Comparison of ENCODE assay signal across 21 cellular contexts in genomic region chr5:10439692-10440091, GRCh38. TPM values are rescaled to one million over a fixed set of nuclear protein-coding genes. Genes with fewer than 3 reads are reported as not detected.
DNase-seq lines count a peak whose midpoint lies in the region; ATAC-seq, FAIRE-seq and TF ChIP-seq lines count a peak whose summit lies in the region.
"Had no signal": no experiment of that assay in that cellular context is flagged by ENCODE, and none has a peak within 500 bp of the region (broad histone marks: within the 10 kb centered on the region; RNA-seq: fewer than 3 reads in every experiment).

No MANE protein-coding gene starts in this region.

- H3K23ac ChIP-seq in trophoblast cell (ENCODE audit: low read length), result no peak overlapping the region

- H3K79me2 ChIP-seq in GM12878 (ENCODE audit: control insufficient read depth, insufficient read depth, low read length) (no peaks in the 10 kb centered on the region), trophoblast cell (ENCODE audit: control insufficient read depth, insufficient read depth, low read length, poor library complexity) (no peaks in the 10 kb centered on the region)

- SMC1A ChIA-PET in GM12878 (lab: Charles Lee; ENCODE audit: uncharacterized antibody, unreplicated experiment), result no interaction called here

- no peak overlapping the region for H3K4me3 Mint-ChIP-seq in stimulated activated naive CD8-positive, alpha-beta T cell treated with anti-CD3 and anti-CD28 coated beads, Interleukin-15, amount 100 ng/mL, for 72 hours

- H3K9me3 ChIP-seq in GM12878 (replicated peaks; ENCODE audit: control insufficient read depth, insufficient read depth, low read length) (no peaks in the 10 kb centered on the region), trophoblast cell (ENCODE audit: insufficient read depth, low read depth, low read length) (no peaks in the 10 kb centered on the region)
- H3K9me3 ChIP-seq: BE2C had no signal

- H4K8ac ChIP-seq in trophoblast cell (ENCODE audit: low read depth, low read length), result no peak overlapping the region

- H3K27ac Mint-ChIP-seq in stimulated activated naive CD8-positive, alpha-beta T cell treated with anti-CD3 and anti-CD28 coated beads, Interleukin-15, amount 100 ng/mL, for 72 hours, result no peak overlapping the region

- DNase-seq in NCI-H1417 (lab: John Stamatoyannopoulos, UW) (peak in 2 of 3 experiments; percentile 18 to 20), NCI-H1417 treated with DMSO at 0.1 percent for 48 hours (lab: John Stamatoyannopoulos, UW) (no peak), OCI-M1 (lab: John Stamatoyannopoulos, UW) (peak; percentile 40), GM12878 (ENCODE audit: low read depth, low spot score) (no peak), trophoblast cell (no peak), NCI-H345 (lab: John Stamatoyannopoulos, UW) (no peak)
- DNase-seq in stimulated activated naive CD8-positive, alpha-beta T cell treated with anti-CD3 and anti-CD28 coated beads, Interleukin-15, amount 100 ng/mL, for 72 hours, result no peak
- DNase-seq: BE2C; CD4-positive, CD25-positive, alpha-beta regulatory T cell; DMS79 treated with DMSO at 0.1 percent for 48 hours; H7; MM.1S; NCI-H1092; NCI-H2081; NCI-H510A; NCI-H774; SHP77 had no signal

- intact Hi-C loops in GM12878 (cut with micrococcal nuclease; ENCODE audit: unreplicated experiment), result loop anchor here (5.0 kb wide), 1 partner anchor 157 kb away; no protein-coding TSS in a partner anchor

- H3K36me3 ChIP-seq in GM12878 (ENCODE audit: control insufficient read depth in 2 of 2, insufficient read depth in 2 of 2, low read length in 1 of 2) (peaks cover 0 to 2% of the 10 kb centered on the region in 2 experiments; a peak in 1 of 4 replicates), trophoblast cell (ENCODE audit: control insufficient read depth in 1 of 2, insufficient read depth in 2 of 2, low read length in 2 of 2) (peaks cover 0 to 3% of the 10 kb centered on the region in 2 experiments)

- H3K27ac ChIP-seq in GM12878 (ENCODE audit: control insufficient read depth, insufficient read depth) (no peak overlapping the region), trophoblast cell (ENCODE audit: low read depth, low read length) (no peak overlapping the region)

- no peak overlapping the region for H2BK12ac ChIP-seq in trophoblast cell (ENCODE audit: low read length)

- no peak for TF ChIP-seq CTCF in GM12878 (IDR thresholded peaks at IDR 0.05 in 2 of 3, conservative IDR thresholded peaks at IDR 0.05 in 1 of 3; ENCODE audit: control insufficient read depth in 2 of 3, extremely low read depth in 1 of 3, insufficient read depth in 1 of 3, low read depth in 3 of 3, low read length in 3 of 3)

- H3K4me1 ChIP-seq in GM12878 (ENCODE audit: control insufficient read depth, insufficient read depth, low read length) (peaks cover 7% of the 10 kb centered on the region), trophoblast cell (ENCODE audit: control insufficient read depth in 1 of 2, insufficient read depth in 2 of 2, low read length in 2 of 2) (peaks cover 0 to 5% of the 10 kb centered on the region in 2 experiments)
- H3K4me1 ChIP-seq: BE2C had no signal

- in situ Hi-C loops in GM12878 (cut with MboI), result no loop called here

- no peak for FAIRE-seq in GM12878 (lab: Jason Lieb, UNC)
- FAIRE-seq: HTR-8/SVneo had no signal

- no peaks in the 10 kb centered on the region for H3K9me3 Mint-ChIP-seq in stimulated activated naive CD8-positive, alpha-beta T cell treated with anti-CD3 and anti-CD28 coated beads, Interleukin-15, amount 100 ng/mL, for 72 hours
- H3K9me3 Mint-ChIP-seq: CD4-positive, CD25-positive, alpha-beta regulatory T cell; IgD-negative memory B cell had no signal

- H3K4me3 ChIP-seq in GM12878 (no peak overlapping the region), trophoblast cell (ENCODE audit: low read depth, low read length) (no peak overlapping the region)

- 50% methylated on average over 4 of the region's 4 CpGs for WGBS in GM12878 (ENCODE audit: insufficient coverage, insufficient replicate concordance, low lambda C conversion rate, missing lambda C conversion rate)
- WGBS in trophoblast cell (ENCODE audit: extremely low coverage, insufficient coverage, insufficient read length), result no CpG with 5 or more reads among the region's 4 CpGs

- no peak overlapping the region for H2BK5ac ChIP-seq in trophoblast cell (ENCODE audit: low read depth, low read length, poor library complexity)

- POLR2A ChIA-PET in GM12878 (lab: Charles Lee), result no interaction called here

- TF ChIP-seq EP300 in GM12878 (IDR thresholded peaks at IDR 0.05; ENCODE audit: borderline replicate concordance in 1 of 2, control insufficient read depth in 1 of 2, low read depth in 2 of 2, low read length in 2 of 2), result no peak

- peaks cover 21% of the 10 kb centered on the region for H3K4me1 Mint-ChIP-seq in stimulated activated naive CD8-positive, alpha-beta T cell treated with anti-CD3 and anti-CD28 coated beads, Interleukin-15, amount 100 ng/mL, for 72 hours

- ATAC-seq in GM12878 (no peak), HG03280 (IDR thresholded peaks at IDR 0.05; ENCODE audit: unreplicated experiment) (no peak)
- no peak for ATAC-seq in stimulated activated naive CD8-positive, alpha-beta T cell treated with anti-CD3 and anti-CD28 coated beads, Interleukin-15, amount 100 ng/mL, for 72 hours
- ATAC-seq: SK-N-SH treated with all-trans-retinoic acid at 6 μM for 48 hours had no signal

- no peak for TF ChIP-seq RAD21 in GM12878 (IDR thresholded peaks at IDR 0.05; ENCODE audit: insufficient read depth, low read depth, low read length)

- H3K9ac ChIP-seq in GM12878 (ENCODE audit: control insufficient read depth, insufficient read depth, low read length), result no peak overlapping the region
- no peak overlapping the region for H3K9ac ChIP-seq in trophoblast cell (ENCODE audit: low read length)

- RAD21 ChIA-PET in GM12878 (lab: Charles Lee; ENCODE audit: unreplicated experiment), result interaction anchor here (0.6 kb wide), 1 partner anchor 48 kb away, joined by 3 read pairs; no protein-coding TSS in a partner anchor

- H3K4ac ChIP-seq in trophoblast cell (ENCODE audit: low read depth, low read length), result no peak overlapping the region

- H3K18ac ChIP-seq in trophoblast cell (ENCODE audit: low read length), result no peak overlapping the region

- peak overlapping the region; percentile 21 for H4K91ac ChIP-seq in trophoblast cell (ENCODE audit: low read depth, low read length)

- H2AK5ac ChIP-seq in trophoblast cell (ENCODE audit: low read length), result no peak overlapping the region

- H4K12ac ChIP-seq in trophoblast cell (ENCODE audit: low read depth, low read length), result no peak overlapping the region

- CTCF ChIA-PET in GM12878 (lab: Yijun Ruan, JAX), result interaction anchor here (0.5 to 1.3 kb wide), 2 partner anchors 16 to 156 kb away, joined by 3 to 5 read pairs; no protein-coding TSS in a partner anchor

- no TSS peak for BruUV-seq in GM12878 (replicated peaks; lab: Mats Ljungman, UMichigan)

- peaks cover 2% of the 10 kb centered on the region for H3K79me1 ChIP-seq in trophoblast cell (ENCODE audit: low read length)

- no peaks in the 10 kb centered on the region for H4K20me1 ChIP-seq in GM12878 (ENCODE audit: control insufficient read depth, insufficient read depth)

- H2AFZ ChIP-seq in GM12878 (ENCODE audit: control insufficient read depth, low read depth, low read length) (no peak overlapping the region), trophoblast cell (ENCODE audit: insufficient read depth, low read length, poor library complexity) (no peak overlapping the region)

- H3K27me3 ChIP-seq in GM12878 (replicated peaks in 1 of 2; ENCODE audit: control insufficient read depth in 2 of 2, insufficient read depth in 2 of 2, low read length in 1 of 2), result peaks cover 0 to 6% of the 10 kb centered on the region in 2 experiments; a peak in 2 of 4 replicates
- no peaks in the 10 kb centered on the region for H3K27me3 ChIP-seq in trophoblast cell (ENCODE audit: insufficient read depth, low read length)

- H3K4me2 ChIP-seq in GM12878 (ENCODE audit: control insufficient read depth, insufficient read depth) (no peak overlapping the region), trophoblast cell (ENCODE audit: low read length) (no peak overlapping the region)

- H2BK120ac ChIP-seq in trophoblast cell (ENCODE audit: insufficient read depth, low read length, poor library complexity), result no peak overlapping the region

- no peak overlapping the region for H3K14ac ChIP-seq in trophoblast cell (ENCODE audit: low read length)

- peak; percentile 29; the same call in 1 of the 2 replicates for TF ChIP-seq POLR2A in GM12878 (IDR thresholded peaks at IDR 0.05; ENCODE audit: low read depth, low read length)

- H3K27me3 Mint-ChIP-seq in stimulated activated naive CD8-positive, alpha-beta T cell treated with anti-CD3 and anti-CD28 coated beads, Interleukin-15, amount 100 ng/mL, for 72 hours, result peaks cover 16% of the 10 kb centered on the region
- H3K27me3 Mint-ChIP-seq: CD4-positive, CD25-positive, alpha-beta regulatory T cell had no signal

TF ChIP-seq in GM12878, 131 proteins besides CTCF, POLR2A, EP300 and RAD21 (continues in another document):
- TF ChIP-seq SP1 (IDR thresholded peaks at IDR 0.05; ENCODE audit: low read depth, low read length), result no peak

RNA-seq across cellular contexts. Expression of gene ROPN1L, which starts 2.0 kb away (rescaled TPM):
- total RNA-seq in GM12878 (2013; cell fraction: nucleolus; rRNA removed), result not detected in 2 replicates
- total RNA-seq in GM12878 (2014; rRNA removed) (not detected in 2 replicates), GM12878 (2014; rRNA removed; fragmentation: Illumina TruSeq; extraction: Trizol) (not detected in 2 replicates), GM12878 (2021) (0.38 TPM in 1 of 2 replicates, not detected in the other)
- not detected for polyA plus RNA-seq in GM12878 (2011; ENCODE audit: low read depth)
- polyA plus RNA-seq in GM12878 (2011; rRNA removed) (0.07 TPM in 1 of 2 replicates, not detected in the other), GM12878 (2014; fragmentation: Illumina TruSeq; extraction: Trizol) (not detected in 2 replicates), GM12878 (2014; fragmentation: Nextera tagmentation; extraction: Ambion mirVana) (not detected), GM12878 (2014; rRNA removed) (0.28 TPM in 1 of 2 replicates, not detected in the other), GM12878 (2016; fragmentation: Nextera tagmentation; extraction: Ambion mirVana) (under 1 TPM in 1 of 2 experiments, not detected in 1; 0.16 TPM)
- 0.04 TPM in 1 of 2 replicates, not detected in the other for polyA plus RNA-seq in GM12878 (2011; cell fraction: cytosol; rRNA removed)
- polyA plus RNA-seq in GM12878 (2011; cell fraction: nucleus; rRNA removed), result 0.09 and 0.20 TPM in 2 replicates
- polyA plus RNA-seq in GM12878 (2012), result not detected in 2 replicates
- 0.41 TPM in 1 of 2 replicates, not detected in the other for polyA minus RNA-seq in GM12878 (2011; rRNA and poly(A)+ RNA removed)
- polyA minus RNA-seq in GM12878 (2011; cell fraction: cytosol; rRNA and poly(A)+ RNA removed), result not detected in 2 replicates
- polyA minus RNA-seq in GM12878 (2011; cell fraction: nucleus; rRNA and poly(A)+ RNA removed), result 0.60 and 1.6 TPM in 2 replicates
- polyA plus RNA-seq in trophoblast cell (2013), result 0.17 and 0.19 TPM in 2 replicates
- total RNA-seq: H7 had no signal

Comparison
In these comparisons a context has a peak if more than half of its experiments do, and no peak if none do; other contexts are left out.
1. DNase-seq: peak in NCI-H1417 (2 of 3) and OCI-M1 (single experiment); none in NCI-H1417 treated with DMSO at 0.1 percent for 48 hours (single experiment), GM12878 (single experiment), trophoblast cell (0 of 2), NCI-H345 (single experiment) and stimulated activated naive CD8-positive, alpha-beta T cell treated with anti-CD3 and anti-CD28 coated beads, Interleukin-15, amount 100 ng/mL, for 72 hours (0 of 2).